ENCODE assay signal across 38 cellular contexts in genomic region chr17:67007266-67007665, GRCh38. TPM values are rescaled to one million over a fixed set of nuclear protein-coding genes. Genes with fewer than 3 reads are reported as not detected.
"Had no signal": no experiment of that assay in that cellular context is flagged by ENCODE, and none has a peak within 500 bp of the region (broad histone marks: within the 10 kb centered on the region; RNA-seq: fewer than 3 reads in every experiment).

No MANE protein-coding gene starts in this region.

- DNase-seq: Karpas-422, Kasumi-1, MG63, MM.1S, MV-4-11, NCI-H1048, NCI-H1092, NCI-H1092 treated with DMSO at 0.1 percent for 48 hours, NCI-H1105, NCI-H1105 treated with DMSO at 0.1 percent for 48 hours, NCI-H1417, NCI-H1417 treated with DMSO at 0.1 percent for 48 hours, NCI-H1436, NCI-H1436 treated with DMSO at 0.1 percent for 48 hours, NCI-H146, NCI-H1694, NCI-H1694 treated with DMSO at 0.1 percent for 48 hours, NCI-H187, NCI-H187 treated with DMSO at 0.1 percent for 48 hours, NCI-H1930, NCI-H2029 treated with DMSO at 0.1 percent for 48 hours, NCI-H2081, NCI-H2081 treated with DMSO at 0.1 percent for 48 hours, NCI-H2107, NCI-H2171, NCI-H2171 treated with DMSO at 0.1 percent for 48 hours, NCI-H2227 treated with DMSO at 0.1 percent for 48 hours, NCI-H226, NCI-H345, NCI-H446, NCI-H446 treated with DMSO at 0.1 percent for 48 hours, NCI-H510A, NCI-H510A treated with DMSO at 0.1 percent for 48 hours, NCI-H524 had no signal

- H3K4me3 ChIP-seq: MG63 had no signal

- H3K36me3 ChIP-seq: MG63 had no signal

- H3K9me3 ChIP-seq: MG63 had no signal

RNA-seq across cellular contexts. Expression of gene CACNG1, which starts 37.1 kb away (rescaled TPM):
- total RNA-seq: M059J, MCF 10A, NCI-H460 had no signal

RNA-seq across cellular contexts. Expression of gene CACNG4, which starts 42.8 kb away (rescaled TPM):
- total RNA-seq: LHCN-M2, MCF 10A had no signal
